Comparison of ENCODE assay signal across 28 cellular contexts in the genomic region with DNA sequence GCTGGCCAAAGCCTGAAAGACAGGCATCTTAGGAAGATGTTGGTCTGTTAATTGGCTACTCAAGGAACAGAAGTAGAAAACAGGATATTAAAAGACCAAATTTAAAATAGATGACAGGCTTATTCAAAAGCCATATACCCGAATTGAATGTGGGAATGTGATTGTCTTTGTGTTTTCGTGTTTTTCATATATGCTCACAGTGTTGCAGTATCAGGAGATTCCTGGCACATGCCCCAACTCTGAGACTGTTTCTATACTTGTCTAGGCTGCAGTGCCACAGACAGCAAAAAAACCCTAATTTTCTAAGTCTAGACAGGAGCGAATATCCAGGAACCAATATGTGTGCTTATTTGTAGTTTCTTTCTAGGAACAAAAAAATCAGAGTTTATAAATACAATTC.
"Had no signal": no experiment of that assay in that cellular context is flagged by ENCODE, and none has a peak within 500 bp of the region (broad histone marks: within the 10 kb centered on the region; RNA-seq: fewer than 3 reads in every experiment).

No MANE protein-coding gene starts in this region.

- H3K79me2 ChIP-seq: hepatocyte had no signal

- H3K27me3 Mint-ChIP-seq: dendritic cell treated with granulocyte-macrophage colony-stimulating factor and Interleukin-4, amounts not matched to agents 40 ng/mL and 50 ng/mL, for 4 days had no signal

- H3K4me3 Mint-ChIP-seq: activated CD4-positive, alpha-beta memory T cell treated with anti-CD3 and anti-CD28 coated beads for 36 hours; activated CD4-positive, alpha-beta T cell treated with anti-CD3 and anti-CD28 coated beads, Interleukin-2, amount 10 ng/mL, durations not matched to agents 24 days and 14 days; activated T-cell treated with anti-CD3 and anti-CD28 coated beads, Interleukin-2, amount 50 U/mL, for 4 hours; activated T-helper 17 cell treated with anti-CD3 and anti-CD28 coated beads, Interleukin-2, amount 50 U/mL, for 72 hours; central memory CD8-positive, alpha-beta T cell; dendritic cell treated with granulocyte-macrophage colony-stimulating factor and Interleukin-4, amounts not matched to agents 40 ng/mL and 50 ng/mL, for 4 days; endodermal cell; mesothelial cell of epicardium; naive B cell; stimulated activated naive B cell treated with anti-CD40 and anti-IgM and Interleukin-4, amounts not matched to agents 10 μg/mL and 1 μg/mL and 100 μg/mL, for 72 hours had no signal

- H3K36me3 Mint-ChIP-seq: activated CD4-positive, alpha-beta memory T cell treated with anti-CD3 and anti-CD28 coated beads for 36 hours; activated naive CD4-positive, alpha-beta T cell treated with anti-CD3 and anti-CD28 coated beads, Interleukin-2, amount 50 U/mL, for 72 hours; naive B cell; stimulated activated naive B cell treated with anti-CD40 and anti-IgM and Interleukin-4, amounts not matched to agents 10 μg/mL and 1 μg/mL and 100 μg/mL, for 72 hours had no signal

- H3K27ac Mint-ChIP-seq: activated CD4-positive, alpha-beta memory T cell treated with anti-CD3 and anti-CD28 coated beads for 36 hours; activated CD4-positive, alpha-beta T cell treated with anti-CD3 and anti-CD28 coated beads, Interleukin-2, amount 10 ng/mL, durations not matched to agents 24 days and 14 days; activated naive CD4-positive, alpha-beta T cell treated with anti-CD3 and anti-CD28 coated beads, Interleukin-2, amount 50 U/mL, for 72 hours; activated T-helper 17 cell treated with anti-CD3 and anti-CD28 coated beads, Interleukin-2, amount 50 U/mL, for 72 hours; dendritic cell treated with granulocyte-macrophage colony-stimulating factor and Interleukin-4, amounts not matched to agents 40 ng/mL and 50 ng/mL, for 4 days; endodermal cell; mesothelial cell of epicardium; naive B cell; stimulated activated naive B cell treated with anti-CD40 and anti-IgM and Interleukin-4, amounts not matched to agents 10 μg/mL and 1 μg/mL and 100 μg/mL, for 72 hours had no signal

- H3K9me3 Mint-ChIP-seq: activated CD4-positive, alpha-beta memory T cell treated with anti-CD3 and anti-CD28 coated beads for 36 hours; activated CD4-positive, alpha-beta T cell treated with anti-CD3 and anti-CD28 coated beads, Interleukin-2, amount 10 ng/mL, durations not matched to agents 24 days and 14 days; activated naive CD4-positive, alpha-beta T cell treated with anti-CD3 and anti-CD28 coated beads, Interleukin-2, amount 50 U/mL, for 72 hours; activated T-cell treated with anti-CD3 and anti-CD28 coated beads, Interleukin-2, amount 50 U/mL, for 4 hours; activated T-helper 17 cell treated with anti-CD3 and anti-CD28 coated beads, Interleukin-2, amount 50 U/mL, for 72 hours; central memory CD8-positive, alpha-beta T cell; dendritic cell treated with granulocyte-macrophage colony-stimulating factor and Interleukin-4, amounts not matched to agents 40 ng/mL and 50 ng/mL, for 4 days; stimulated activated naive B cell treated with anti-CD40 and anti-IgM and Interleukin-4, amounts not matched to agents 10 μg/mL and 1 μg/mL and 100 μg/mL, for 72 hours had no signal

- H3K9me3 ChIP-seq: esophagus muscularis mucosa, gastroesophageal sphincter, right atrium auricular region, stomach, thyroid gland, upper lobe of left lung, vagina had no signal

- H2AFZ ChIP-seq: hepatocyte had no signal

- H3K27me3 ChIP-seq: esophagus muscularis mucosa, gastroesophageal sphincter, hepatocyte, right atrium auricular region, stomach, thyroid gland, upper lobe of left lung, vagina had no signal

- H3K27ac ChIP-seq: esophagus muscularis mucosa, gastroesophageal sphincter, hepatocyte, right atrium auricular region, stomach, thyroid gland, upper lobe of left lung, vagina had no signal

- H3K4me1 ChIP-seq: gastroesophageal sphincter, stomach, upper lobe of left lung, vagina had no signal

- ATAC-seq: activated naive CD4-positive, alpha-beta T cell treated with anti-CD3 and anti-CD28 coated beads, Interleukin-2, amount 50 U/mL, for 72 hours; activated T-cell treated with anti-CD3 and anti-CD28 coated beads, Interleukin-2, amount 50 U/mL, for 4 hours; activated T-helper 17 cell treated with anti-CD3 and anti-CD28 coated beads, Interleukin-2, amount 50 U/mL, for 72 hours; gastroesophageal sphincter; left cardiac atrium; left ventricle myocardium superior; stimulated activated naive B cell treated with anti-CD40 and anti-IgM and Interleukin-4, amounts not matched to agents 10 μg/mL and 1 μg/mL and 100 μg/mL, for 72 hours had no signal

- H3K4me2 ChIP-seq: hepatocyte had no signal

- DNase-seq: activated CD4-positive, alpha-beta memory T cell treated with anti-CD3 and anti-CD28 coated beads for 36 hours; activated CD4-positive, alpha-beta T cell treated with anti-CD3 and anti-CD28 coated beads, Interleukin-2, amount 10 ng/mL, durations not matched to agents 24 days and 14 days; activated CD4-positive, CD25-positive, alpha-beta regulatory T cell treated with anti-CD3 and anti-CD28 coated beads, Interleukin-2, amount 50 U/mL, for 72 hours; activated naive CD4-positive, alpha-beta T cell; activated T-cell treated with anti-CD3 and anti-CD28 coated beads, Interleukin-2, amount 50 U/mL, for 4 hours; endodermal cell; islet precursor cell; left cardiac atrium; left ventricle myocardium superior; naive B cell; occipital lobe; stimulated activated CD4-positive, alpha-beta T cell treated with anti-CD3 and anti-CD28 coated beads, Interleukin-15, amount 100 ng/mL, for 24 hours; stimulated activated CD4-positive, alpha-beta T cell treated with anti-CD3 and anti-CD28 coated beads, Interleukin-2, amount 100 ng/mL, for 24 hours; stimulated activated naive B cell treated with anti-CD40 and anti-IgM and Interleukin-4, amounts not matched to agents 10 μg/mL and 1 μg/mL and 100 μg/mL, for 72 hours; stomach; T-helper 2 cell; thyroid gland; upper lobe of left lung had no signal

- H3K4me1 Mint-ChIP-seq: activated CD4-positive, alpha-beta T cell treated with anti-CD3 and anti-CD28 coated beads, Interleukin-2, amount 10 ng/mL, durations not matched to agents 24 days and 14 days; activated T-helper 17 cell treated with anti-CD3 and anti-CD28 coated beads, Interleukin-2, amount 50 U/mL, for 72 hours; central memory CD8-positive, alpha-beta T cell; endodermal cell; naive B cell; stimulated activated naive B cell treated with anti-CD40 and anti-IgM and Interleukin-4, amounts not matched to agents 10 μg/mL and 1 μg/mL and 100 μg/mL, for 72 hours had no signal

- H3K4me3 ChIP-seq: esophagus muscularis mucosa, gastroesophageal sphincter, hepatocyte, right atrium auricular region, stomach, thyroid gland, upper lobe of left lung, vagina had no signal

- H3K36me3 ChIP-seq: esophagus muscularis mucosa, gastroesophageal sphincter, right atrium auricular region, stomach, thyroid gland, upper lobe of left lung, vagina had no signal
